ENCODE assay signal across 1 cellular context in genomic region chr19:18860725-18861124, GRCh38.
TF ChIP-seq lines count a peak whose summit lies in the region.

No MANE protein-coding gene starts in this region.

TF ChIP-seq in K562, 482 proteins besides CTCF, POLR2A, EP300 and RAD21:
- TF ChIP-seq IRF2 (CRISPR knock-in tag; IDR thresholded peaks at IDR 0.05) (no peak), ZNF639 (CRISPR knock-in tag; conservative IDR thresholded peaks at IDR 0.05 in 1 of 2, IDR thresholded peaks at IDR 0.05 in 1 of 2) (no peak), BRF1 (IDR thresholded peaks at IDR 0.05; ENCODE audit: borderline replicate concordance, extremely low read depth, insufficient read length) (no peak), MYNN (IDR thresholded peaks at IDR 0.05) (no peak), MYNN (CRISPR knock-in tag; IDR thresholded peaks at IDR 0.05) (no peak), POLR3G (IDR thresholded peaks at IDR 0.05; ENCODE audit: extremely low read depth, insufficient read length, insufficient replicate concordance) (no peak), ZSCAN32 (CRISPR knock-in tag; IDR thresholded peaks at IDR 0.05) (no peak), POLR2G (IDR thresholded peaks at IDR 0.05; ENCODE audit: low read depth, low read length) (peak; percentile 58; the same call in 1 of the 2 replicates), KLF6 (CRISPR knock-in tag; IDR thresholded peaks at IDR 0.05; ENCODE audit: borderline replicate concordance) (no peak)
